ENCODE assay signal across 8 cellular contexts in genomic region chr11:116217006-116217405, GRCh38.
DNase-seq lines count a peak whose midpoint lies in the region; ATAC-seq, FAIRE-seq and TF ChIP-seq lines count a peak whose summit lies in the region.

No MANE protein-coding gene starts in this region.

- peak; percentile 67 for DNase-seq in Ammon's horn (ENCODE audit: low spot score)
- peak; percentile 18 for DNase-seq in GM12865 (ENCODE audit: low read depth)
- DNase-seq in SK-MEL-5 (ENCODE audit: low read depth, low spot score), result peak; percentile 75
- peak; percentile 32 for DNase-seq in fibroblast of the aortic adventitia (ENCODE audit: low read depth)
- no peak for DNase-seq in gastrocnemius medialis
- no peak for DNase-seq in aorta
- no peak for DNase-seq in frontal cortex (ENCODE audit: low spot score in 2 of 2)

- whole genome bisulfite sequencing in aorta, 2 donors, result 5 to 38% methylated on average over 6 of the region's 6 CpGs

- in situ Hi-C loops in SK-MEL-5 (cut with HindIII; ENCODE audit: low pct_unique_long_range_greater_than_20kb, low sequenced_read_pairs) (no loop called here), gastrocnemius medialis (cut with MboI; ENCODE audit: low sequenced_read_pairs in 4 of 4) (loop anchor here in 2 of 4 donors (25.0 kb wide), 2 partner anchors 470 to 880 kb away; no protein-coding TSS in a partner anchor)

- H3K4me3 ChIP-seq in GM12865 (ENCODE audit: low read depth, low read length), result no peak overlapping the region
- H3K4me3 ChIP-seq in fibroblast of the aortic adventitia (ENCODE audit: low read depth, low read length), result no peak overlapping the region
- no peak overlapping the region for H3K4me3 ChIP-seq in gastrocnemius medialis
- no peak overlapping the region for H3K4me3 ChIP-seq in aorta (ENCODE audit: low read length in 2 of 2)

- H3K4me1 ChIP-seq in gastrocnemius medialis (no peaks in the 10 kb centered on the region), aorta (ENCODE audit: control insufficient read depth in 1 of 2, insufficient read depth in 2 of 2, low read length in 2 of 2) (no peaks in the 10 kb centered on the region)

- no peak for TF ChIP-seq POLR2A in gastrocnemius medialis (IDR thresholded peaks at IDR 0.05)

- H3K27ac ChIP-seq in gastrocnemius medialis, result no peak overlapping the region
- no peak overlapping the region for H3K27ac ChIP-seq in aorta (ENCODE audit: low read depth in 1 of 2, low read length in 2 of 2)

- H3K9me3 ChIP-seq in gastrocnemius medialis, result no peaks in the 10 kb centered on the region
- H3K9me3 ChIP-seq in aorta (ENCODE audit: control insufficient read depth, low read length), result no peaks in the 10 kb centered on the region

- H3K27me3 ChIP-seq in gastrocnemius medialis, result peaks cover 0 to 3% (median 0%) of the 10 kb centered on the region in 3 donors
- no peaks in the 10 kb centered on the region for H3K27me3 ChIP-seq in aorta (ENCODE audit: control insufficient read depth in 1 of 2, insufficient read depth in 2 of 2, low read length in 1 of 2)

- H3K36me3 ChIP-seq in gastrocnemius medialis (no peaks in the 10 kb centered on the region), aorta (ENCODE audit: control insufficient read depth in 1 of 2, insufficient read depth in 2 of 2, low read length in 1 of 2) (no peaks in the 10 kb centered on the region)

- TF ChIP-seq CTCF in GM12865 (IDR thresholded peaks at IDR 0.05; ENCODE audit: insufficient read depth, low read depth, low read length, missing control alignments) (peak; percentile 61), fibroblast of the aortic adventitia (IDR thresholded peaks at IDR 0.05; ENCODE audit: insufficient read depth, low read length) (peak; percentile 58), gastrocnemius medialis (IDR thresholded peaks at IDR 0.05 in 4 of 5, conservative IDR thresholded peaks at IDR 0.05 in 1 of 5) (peak in 3 of 5 experiments; percentile 35 to 74 (median 62))

- ATAC-seq in gastrocnemius medialis (no peak), GM18909 (IDR thresholded peaks at IDR 0.05; ENCODE audit: poor library complexity, unreplicated experiment) (no peak), aorta (ENCODE audit: low FRiP score) (no peak)

- FAIRE-seq in frontal cortex (lab: Jason Lieb, UNC), result no peak

- intact Hi-C loops in gastrocnemius medialis (cut with DNase I; ENCODE audit: low total_unique reads) (no loop called here), aorta (cut with DNase I) (no loop called here)

Comparison
In these comparisons a context has a peak if more than half of its experiments do, and no peak if none do; other contexts are left out.
1. DNase-seq: peak in Ammon's horn (single experiment), GM12865 (single experiment), SK-MEL-5 (single experiment) and fibroblast of the aortic adventitia (single experiment); none in gastrocnemius medialis (0 of 2), aorta (0 of 2) and frontal cortex (0 of 2).
2. Peak in every context shown above with its lines, with median percentiles within 50 percentile points of each other: CTCF ChIP-seq.